1 cellular context compared by ENCODE assay signal in the genomic region with DNA sequence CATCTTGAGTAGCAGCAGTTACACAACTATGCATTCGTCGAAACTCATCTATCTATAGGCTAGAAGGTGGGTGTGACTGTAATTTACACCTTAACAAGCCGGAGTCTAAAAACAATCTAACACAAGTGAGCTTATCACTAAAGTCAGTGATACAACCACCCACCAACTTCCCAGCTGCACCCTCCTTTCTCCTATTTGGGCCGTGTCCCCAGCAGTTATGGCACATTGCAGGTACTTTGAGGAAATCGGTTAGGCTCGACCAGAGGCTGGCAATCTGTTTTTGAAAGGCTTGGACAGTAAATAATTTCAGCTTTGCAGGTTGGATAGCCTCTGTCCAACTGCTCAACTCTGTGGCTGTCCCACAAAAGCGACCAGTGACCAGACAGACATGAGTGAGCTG.
TF ChIP-seq lines count a peak whose summit lies in the region.

No MANE protein-coding gene starts in this region.

TF ChIP-seq in WTC11, 78 proteins besides CTCF, POLR2A, EP300 and RAD21:
- TF ChIP-seq, protein P1, sequence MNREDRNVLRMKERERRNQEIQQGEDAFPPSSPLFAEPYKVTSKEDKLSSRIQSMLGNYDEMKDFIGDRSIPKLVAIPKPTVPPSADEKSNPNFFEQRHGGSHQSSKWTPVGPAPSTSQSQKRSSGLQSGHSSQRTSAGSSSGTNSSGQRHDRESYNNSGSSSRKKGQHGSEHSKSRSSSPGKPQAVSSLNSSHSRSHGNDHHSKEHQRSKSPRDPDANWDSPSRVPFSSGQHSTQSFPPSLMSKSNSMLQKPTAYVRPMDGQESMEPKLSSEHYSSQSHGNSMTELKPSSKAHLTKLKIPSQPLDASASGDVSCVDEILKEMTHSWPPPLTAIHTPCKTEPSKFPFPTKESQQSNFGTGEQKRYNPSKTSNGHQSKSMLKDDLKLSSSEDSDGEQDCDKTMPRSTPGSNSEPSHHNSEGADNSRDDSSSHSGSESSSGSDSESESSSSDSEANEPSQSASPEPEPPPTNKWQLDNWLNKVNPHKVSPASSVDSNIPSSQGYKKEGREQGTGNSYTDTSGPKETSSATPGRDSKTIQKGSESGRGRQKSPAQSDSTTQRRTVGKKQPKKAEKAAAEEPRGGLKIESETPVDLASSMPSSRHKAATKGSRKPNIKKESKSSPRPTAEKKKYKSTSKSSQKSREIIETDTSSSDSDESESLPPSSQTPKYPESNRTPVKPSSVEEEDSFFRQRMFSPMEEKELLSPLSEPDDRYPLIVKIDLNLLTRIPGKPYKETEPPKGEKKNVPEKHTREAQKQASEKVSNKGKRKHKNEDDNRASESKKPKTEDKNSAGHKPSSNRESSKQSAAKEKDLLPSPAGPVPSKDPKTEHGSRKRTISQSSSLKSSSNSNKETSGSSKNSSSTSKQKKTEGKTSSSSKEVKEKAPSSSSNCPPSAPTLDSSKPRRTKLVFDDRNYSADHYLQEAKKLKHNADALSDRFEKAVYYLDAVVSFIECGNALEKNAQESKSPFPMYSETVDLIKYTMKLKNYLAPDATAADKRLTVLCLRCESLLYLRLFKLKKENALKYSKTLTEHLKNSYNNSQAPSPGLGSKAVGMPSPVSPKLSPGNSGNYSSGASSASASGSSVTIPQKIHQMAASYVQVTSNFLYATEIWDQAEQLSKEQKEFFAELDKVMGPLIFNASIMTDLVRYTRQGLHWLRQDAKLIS (CRISPR knock-in tag; IDR thresholded peaks at IDR 0.05; ENCODE audit: borderline replicate concordance) = no peak
- TF ChIP-seq NFYB (CRISPR knock-in tag; conservative IDR thresholded peaks at IDR 0.05; ENCODE audit: low read depth) = no peak
